1 cellular context compared by ENCODE assay signal in genomic region chr3:3172627-3173026, GRCh38.
TF ChIP-seq lines count a peak whose summit lies in the region.

No MANE protein-coding gene starts in this region.

TF ChIP-seq in HepG2, 621 proteins besides CTCF, POLR2A, EP300 and RAD21:
- TF ChIP-seq DR1 (CRISPR knock-in tag; IDR thresholded peaks at IDR 0.05) (no peak), ZNF512 (CRISPR knock-in tag; IDR thresholded peaks at IDR 0.05) (no peak), RFXANK (CRISPR knock-in tag; IDR thresholded peaks at IDR 0.05) (no peak), IRF2 (CRISPR knock-in tag; IDR thresholded peaks at IDR 0.05) (peak; percentile 83), ZNF225 (CRISPR knock-in tag; IDR thresholded peaks at IDR 0.05) (no peak), PREB (CRISPR knock-in tag; IDR thresholded peaks at IDR 0.05) (no peak), ZNF772 (CRISPR knock-in tag; IDR thresholded peaks at IDR 0.05) (no peak), TBX3 (IDR thresholded peaks at IDR 0.05; ENCODE audit: borderline replicate concordance) (no peak), MLXIP (CRISPR knock-in tag; IDR thresholded peaks at IDR 0.05; ENCODE audit: borderline replicate concordance) (no peak)
TF ChIP-seq in HepG2: peak in this region for 1.
